Comparison of ENCODE assay signal across 8 cellular contexts in genomic region chr15:49155110-49155833, GRCh38. TPM values are rescaled to one million over a fixed set of nuclear protein-coding genes. Genes with fewer than 3 reads are reported as not detected.
DNase-seq lines count a peak whose midpoint lies in the region; ATAC-seq and TF ChIP-seq lines count a peak whose summit lies in the region.

COPS2 (minus strand) TSS chr15:49155599; CDS start chr15:49155578, 21 bp downstream.

- H3K4me1 ChIP-seq in ACC112 (ENCODE audit: control insufficient read depth, insufficient read depth, low read length, unreplicated experiment) (peaks cover 23% of the 10 kb centered on the region), mammary epithelial cell (ENCODE audit: insufficient read depth, low read length) (peaks cover 13% of the 10 kb centered on the region), iPS-20b (ENCODE audit: insufficient read depth, low read length) (no peaks in the 10 kb centered on the region)

- BruUV-seq in mammary epithelial cell (replicated peaks; lab: Mats Ljungman, UMichigan): TSS peak; percentile 43

- 2% methylated on average over 31 of the region's 46 CpGs for WGBS in mammary epithelial cell (ENCODE audit: low coverage, missing lambda C conversion rate)

- peak within 1 kb of the TSS; percentile 85 for H3K4me2 ChIP-seq in mammary epithelial cell (ENCODE audit: insufficient read depth, low read depth, low read length)

- no peaks in the 10 kb centered on the region for H4K20me1 ChIP-seq in mammary epithelial cell (ENCODE audit: insufficient read depth, low read length)

- CTCF ChIA-PET in mammary epithelial cell (lab: Charles Lee; ENCODE audit: low non-redundant PET): interaction anchor here (0.6 kb wide), 1 partner anchor 1471 kb away, joined by 6 read pairs; no protein-coding TSS in a partner anchor

- DNase-seq in NCI-H2196 treated with DMSO at 0.1 percent for 48 hours (lab: John Stamatoyannopoulos, UW; ENCODE audit: unreplicated experiment) (peak; percentile 82), WERI-Rb-1 (peak; percentile 94), mammary epithelial cell (peak; percentile 98)

- H2AFZ ChIP-seq in ACC112 (ENCODE audit: low read length, unreplicated experiment) (peak within 1 kb of the TSS; percentile 84), mammary epithelial cell (ENCODE audit: low read depth, low read length) (peak within 1 kb of the TSS; percentile 95)

- peak within 1 kb of the TSS; percentile 93 for H3K9ac ChIP-seq in mammary epithelial cell (ENCODE audit: insufficient read depth, low read length)
- peak within 1 kb of the TSS; percentile 97 for H3K9ac ChIP-seq in iPS-20b (ENCODE audit: low read depth, low read length)

- no peaks in the 10 kb centered on the region for H3K27me3 ChIP-seq in ACC112 (ENCODE audit: insufficient read depth, low read length)
- H3K27me3 ChIP-seq in WERI-Rb-1 (ENCODE audit: insufficient read depth, low read depth, severe bottlenecking): no peaks in the 10 kb centered on the region
- no peaks in the 10 kb centered on the region for H3K27me3 ChIP-seq in mammary epithelial cell (ENCODE audit: insufficient read depth, low read length)
- no peaks in the 10 kb centered on the region for H3K27me3 ChIP-seq in iPS-20b (ENCODE audit: insufficient read depth, low read length)

- H3K36me3 ChIP-seq in ACC112 (ENCODE audit: insufficient read depth, low read length): no peaks in the 10 kb centered on the region
- H3K36me3 ChIP-seq in WERI-Rb-1: no peaks in the 10 kb centered on the region; the same call in 1 of the 2 replicates
- H3K36me3 ChIP-seq in mammary epithelial cell (ENCODE audit: insufficient read depth, low read length): peaks cover 2% of the 10 kb centered on the region
- H3K36me3 ChIP-seq in iPS-20b (ENCODE audit: insufficient read depth, low read depth, low read length): no peaks in the 10 kb centered on the region

- peaks cover 79% of the 10 kb centered on the region for H3K79me2 ChIP-seq in ACC112 (ENCODE audit: control insufficient read depth, insufficient read depth, low read length, unreplicated experiment)
- peaks cover 81% of the 10 kb centered on the region for H3K79me2 ChIP-seq in mammary epithelial cell (ENCODE audit: insufficient read depth, low read length)

- H3K27ac ChIP-seq in ACC112 (ENCODE audit: low read depth, low read length) (peak within 1 kb of the TSS; percentile 75), WERI-Rb-1 (peak within 1 kb of the TSS; percentile 79), mammary epithelial cell (ENCODE audit: insufficient read depth, low read depth, low read length) (peak within 1 kb of the TSS; percentile 86), iPS-20b (ENCODE audit: low read length) (peak within 1 kb of the TSS; percentile 87), skin epidermis (peak within 1 kb of the TSS; percentile 64 to 98 (median 93))

- peak; percentile 92 for ATAC-seq in GM18870 (IDR thresholded peaks at IDR 0.05; ENCODE audit: unreplicated experiment)
- peak; percentile 93 for ATAC-seq in HG03135 (IDR thresholded peaks at IDR 0.05; ENCODE audit: unreplicated experiment)

- in situ Hi-C loops in mammary epithelial cell (cut with MboI; ENCODE audit: low sequenced_read_pairs in 2 of 2): no loop called here

- peak within 1 kb of the TSS; percentile 98 for H3K4me3 ChIP-seq in ACC112 (ENCODE audit: low read depth, low read length)
- H3K4me3 ChIP-seq in WERI-Rb-1 (ENCODE audit: low read depth, low read length): peak within 1 kb of the TSS; percentile 98
- H3K4me3 ChIP-seq in mammary epithelial cell (replicated peaks in 1 of 3; ENCODE audit: insufficient read depth in 1 of 3, low read depth in 2 of 3, low read length in 3 of 3): peak within 1 kb of the TSS; percentile 83 to 98 (median 97)
- H3K4me3 ChIP-seq in iPS-20b (ENCODE audit: low read length): peak within 1 kb of the TSS; percentile 96
- H3K4me3 ChIP-seq in skin epidermis: peak within 1 kb of the TSS; percentile 78 to 98 (median 85)

- TF ChIP-seq CTCF in WERI-Rb-1 (IDR thresholded peaks at IDR 0.05; ENCODE audit: low read depth, low read length) (no peak), mammary epithelial cell (conservative IDR thresholded peaks at IDR 0.05 in 1 of 2, IDR thresholded peaks at IDR 0.05 in 1 of 2; ENCODE audit: extremely low read depth in 1 of 2, insufficient read depth in 1 of 2, low read depth in 1 of 2, low read length in 2 of 2) (no peak)

- no peaks in the 10 kb centered on the region for H3K9me3 ChIP-seq in WERI-Rb-1 (ENCODE audit: severe bottlenecking)
- no peaks in the 10 kb centered on the region for H3K9me3 ChIP-seq in mammary epithelial cell (replicated peaks; ENCODE audit: insufficient read depth, low read length)
- H3K9me3 ChIP-seq in iPS-20b (ENCODE audit: insufficient read depth, low read depth, low read length): no peaks in the 10 kb centered on the region

- intact Hi-C loops in mammary epithelial cell (cut with micrococcal nuclease): loop anchor here (1.0 to 10.0 kb wide), 3 partner anchors 15 to 470 kb away; partner anchors contain the start of genes DTWD1, FAM227B and GALK2

- dilution Hi-C loops in mammary epithelial cell (cut with HindIII; ENCODE audit: low sequenced_read_pairs): no loop called here

RNA-seq across cellular contexts. Expression of gene COPS2, which starts in this region (rescaled TPM):
- 10 to 100 TPM; 44.7 to 88.3 TPM for total RNA-seq in mammary epithelial cell
- 37.2 TPM for polyA plus RNA-seq in mammary epithelial cell
- polyA minus RNA-seq in mammary epithelial cell: 15.5 TPM

Comparison
In these comparisons a context has a peak if more than half of its experiments do, and no peak if none do; other contexts are left out.
1. Peak in every context shown above with its lines: DNase-seq, ATAC-seq, H3K4me3 ChIP-seq and H3K27ac ChIP-seq.